ENCODE assay signal across 7 cellular contexts in the genomic region with DNA sequence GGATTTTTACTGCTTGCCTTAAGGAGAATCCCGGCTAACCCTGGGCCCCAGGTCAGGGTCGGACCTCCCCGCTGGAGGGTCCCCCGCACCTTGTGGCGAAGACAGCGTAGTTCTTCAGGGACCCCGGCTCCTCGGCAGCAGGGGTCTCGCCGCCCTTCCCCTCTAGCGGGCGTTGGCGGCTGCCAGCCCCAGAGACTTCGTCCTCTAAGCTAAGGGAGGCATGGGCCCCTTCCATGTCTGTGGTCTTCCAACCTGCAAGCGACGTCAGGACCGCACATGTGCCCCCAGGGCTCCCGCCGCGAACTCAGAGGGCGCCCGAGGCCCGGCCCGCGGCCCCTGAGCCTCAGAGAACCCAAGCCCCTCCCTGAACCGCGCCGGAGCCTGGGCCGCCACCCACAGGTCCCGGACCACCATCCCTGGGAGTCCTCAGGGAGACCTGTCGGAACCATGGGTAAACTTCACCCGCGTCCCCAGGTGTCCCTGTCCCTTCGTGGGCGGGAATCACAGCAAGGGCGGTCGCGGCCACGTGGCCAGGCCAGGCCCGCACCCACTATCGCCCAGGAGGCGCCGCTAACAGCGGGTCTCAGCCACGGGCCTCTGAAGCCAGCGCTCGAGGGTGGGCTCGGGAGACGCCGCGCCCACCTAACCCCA. TPM values are rescaled to one million over a fixed set of nuclear protein-coding genes. Genes with fewer than 3 reads are reported as not detected.
A peak's percentile ranks its signal among the peaks of the same experiment; 100 is the strongest.
DNase-seq lines count a peak whose midpoint lies in the region; ATAC-seq, FAIRE-seq and TF ChIP-seq lines count a peak whose summit lies in the region.
"Had no signal": no experiment of that assay in that cellular context is flagged by ENCODE, and none has a peak within 500 bp of the region (broad histone marks: within the 10 kb centered on the region; RNA-seq: fewer than 3 reads in every experiment).

No MANE protein-coding gene starts in this region.

- H3K27me3 ChIP-seq in stomach smooth muscle (ENCODE audit: control insufficient read depth in 1 of 2, insufficient read depth in 2 of 2, low read length in 2 of 2): peaks cover 10 to 11% of the 10 kb centered on the region in 2 donors
- H3K27me3 ChIP-seq: SJSA1, thyroid gland had no signal

- DNase-seq in activated CD8-positive, alpha-beta T cell treated with anti-CD3 and anti-CD28 coated beads for 36 hours: peak; percentile 5
- DNase-seq in fibroblast of villous mesenchyme (ENCODE audit: low read depth) (no peak), NCI-H128 (lab: John Stamatoyannopoulos, UW; ENCODE audit: unreplicated experiment) (no peak), urothelium cell line (ENCODE audit: low spot score) (no peak)

- no peak for ATAC-seq in activated CD8-positive, alpha-beta T cell treated with anti-CD3 and anti-CD28 coated beads for 36 hours

- H3K4me3 ChIP-seq in fibroblast of villous mesenchyme (ENCODE audit: low read depth, low read length) (peak overlapping the region; percentile 57), stomach smooth muscle (ENCODE audit: low read length in 2 of 2) (peak overlapping the region; percentile 27 to 62)
- H3K4me3 ChIP-seq: SJSA1 had no signal

- H3K27ac ChIP-seq in stomach smooth muscle (ENCODE audit: low read length): no peak overlapping the region
- H3K27ac ChIP-seq: SJSA1, thyroid gland had no signal

- TF ChIP-seq CTCF in activated CD8-positive, alpha-beta T cell treated with anti-CD3 and anti-CD28 coated beads for 36 hours (IDR thresholded peaks at IDR 0.05): no peak
- no peak for TF ChIP-seq CTCF in fibroblast of villous mesenchyme (IDR thresholded peaks at IDR 0.05; ENCODE audit: insufficient read depth, low read depth, low read length)

- H3K9me3 Mint-ChIP-seq in activated CD8-positive, alpha-beta T cell treated with anti-CD3 and anti-CD28 coated beads for 36 hours: no peaks in the 10 kb centered on the region

- H3K36me3 Mint-ChIP-seq in activated CD8-positive, alpha-beta T cell treated with anti-CD3 and anti-CD28 coated beads for 36 hours (ENCODE audit: low read depth): peaks cover 34% of the 10 kb centered on the region

- H3K4me1 Mint-ChIP-seq in activated CD8-positive, alpha-beta T cell treated with anti-CD3 and anti-CD28 coated beads for 36 hours (ENCODE audit: low read depth): peaks cover 38% of the 10 kb centered on the region

- peak overlapping the region; percentile 14 for H3K4me3 Mint-ChIP-seq in activated CD8-positive, alpha-beta T cell treated with anti-CD3 and anti-CD28 coated beads for 36 hours

- no peaks in the 10 kb centered on the region for H3K9me3 ChIP-seq in stomach smooth muscle (ENCODE audit: control insufficient read depth in 2 of 2, low read length in 2 of 2)
- H3K9me3 ChIP-seq: SJSA1, thyroid gland had no signal

- POLR2A ChIA-PET in activated CD8-positive, alpha-beta T cell treated with anti-CD3 and anti-CD28 coated beads for 36 hours (lab: Charles Lee): interaction anchor here (13.3 kb wide), 1 partner anchor 29 kb away, joined by 118 read pairs; a partner anchor contains a TSS

- no peaks in the 10 kb centered on the region for H3K36me3 ChIP-seq in stomach smooth muscle (ENCODE audit: control insufficient read depth in 2 of 2, insufficient read depth in 2 of 2, low read length in 2 of 2)
- H3K36me3 ChIP-seq: thyroid gland had no signal

- intact Hi-C loops in activated CD8-positive, alpha-beta T cell treated with anti-CD3 and anti-CD28 coated beads for 36 hours (cut with micrococcal nuclease): no loop called here

- FAIRE-seq in urothelium cell line (lab: Jason Lieb, UNC): no peak

- CTCF ChIA-PET in activated CD8-positive, alpha-beta T cell treated with anti-CD3 and anti-CD28 coated beads for 36 hours (lab: Charles Lee): interaction anchor here (1.4 to 1.5 kb wide), 3 partner anchors 11 to 43 kb away, joined by 6 to 9 read pairs (median 7); a partner anchor contains a TSS

- no peaks in the 10 kb centered on the region for H3K27me3 Mint-ChIP-seq in activated CD8-positive, alpha-beta T cell treated with anti-CD3 and anti-CD28 coated beads for 36 hours

- H3K9ac ChIP-seq in stomach smooth muscle (ENCODE audit: low read length in 2 of 2): no peak overlapping the region

- peaks cover 30% of the 10 kb centered on the region for H3K4me1 ChIP-seq in stomach smooth muscle (ENCODE audit: control insufficient read depth, insufficient read depth, low read length)

- H3K27ac Mint-ChIP-seq in activated CD8-positive, alpha-beta T cell treated with anti-CD3 and anti-CD28 coated beads for 36 hours: no peak overlapping the region

RNA-seq across cellular contexts. Expression of a gene that starts 0.6 kb away (rescaled TPM):
- total RNA-seq in activated CD8-positive, alpha-beta T cell treated with anti-CD3 and anti-CD28 coated beads for 36 hours: 10 to 100 TPM; 14.5 to 18.6 TPM
- total RNA-seq in fibroblast of villous mesenchyme: 5.2 and 5.8 TPM in 2 replicates

RNA-seq across cellular contexts. Expression of a gene that starts 2.9 kb away (rescaled TPM):
- total RNA-seq in activated CD8-positive, alpha-beta T cell treated with anti-CD3 and anti-CD28 coated beads for 36 hours: 1 to 10 TPM; 4.5 to 6.2 TPM
- total RNA-seq in fibroblast of villous mesenchyme: 3.5 and 4.5 TPM in 2 replicates

RNA-seq across cellular contexts. Expression of a gene that starts 11.1 kb away (rescaled TPM):
- total RNA-seq in activated CD8-positive, alpha-beta T cell treated with anti-CD3 and anti-CD28 coated beads for 36 hours: 10 to 100 TPM; 39.1 to 40.5 TPM
- total RNA-seq in fibroblast of villous mesenchyme: 9.5 and 15.5 TPM in 2 replicates

RNA-seq across cellular contexts. Expression of a gene that starts 29.3 kb away (rescaled TPM):
- 10 to 100 TPM; 26.8 to 29.1 TPM for total RNA-seq in activated CD8-positive, alpha-beta T cell treated with anti-CD3 and anti-CD28 coated beads for 36 hours
- 20.3 and 22.5 TPM in 2 replicates for total RNA-seq in fibroblast of villous mesenchyme
